Comparison of ENCODE assay signal across 20 cellular contexts in genomic region chr9:14207352-14207995, GRCh38.
DNase-seq lines count a peak whose midpoint lies in the region; ATAC-seq and TF ChIP-seq lines count a peak whose summit lies in the region.
"Had no signal": no experiment of that assay in that cellular context is flagged by ENCODE, and none has a peak within 500 bp of the region (broad histone marks: within the 10 kb centered on the region; RNA-seq: fewer than 3 reads in every experiment).

No MANE protein-coding gene starts in this region.

- H3K4me3 Mint-ChIP-seq in MCF 10A (ENCODE audit: unreplicated experiment) (no peak overlapping the region), WTC11 (no peak overlapping the region)
- H3K4me3 Mint-ChIP-seq: activated naive CD8-positive, alpha-beta T cell treated with anti-CD3 and anti-CD28 coated beads for 36 hours; activated T-helper 1 cell treated with anti-CD3 and anti-CD28 coated beads, Interleukin-12 subunit alpha, Interleukin-12 subunit beta, Interleukin-2, Interleukin-4 antibody, amounts not matched to agents 30 ng/mL and 10 ng/mL and 1 ng/mL, durations not matched to agents 14 hours and 24 hours and 36 hours; memory B cell; nephron progenitor cell had no signal

- POLR2A ChIA-PET in MCF 10A (lab: Yijun Ruan, JAX): interaction anchor here (1.3 to 1.5 kb wide), 2 partner anchors 9 to 15 kb away, joined by 4 read pairs; no protein-coding TSS in a partner anchor
- POLR2A ChIA-PET in WTC11 (lab: Charles Lee): no interaction called here

- H3K9me3 ChIP-seq in breast epithelium (no peaks in the 10 kb centered on the region), psoas muscle (no peaks in the 10 kb centered on the region)
- H3K9me3 ChIP-seq: BE2C, colonic mucosa, prostate gland had no signal

- ATAC-seq in WTC11 (no peak), psoas muscle (peak in 3 of 4 donors; percentile 30 to 32 (median 31)), HG02571 (IDR thresholded peaks at IDR 0.05; ENCODE audit: unreplicated experiment) (no peak)

- H3K4me1 Mint-ChIP-seq in MCF 10A (ENCODE audit: insufficient read depth, unreplicated experiment) (peaks cover 40% of the 10 kb centered on the region), WTC11 (peaks cover 30% of the 10 kb centered on the region)
- H3K4me1 Mint-ChIP-seq: activated naive CD8-positive, alpha-beta T cell treated with anti-CD3 and anti-CD28 coated beads for 36 hours; memory B cell had no signal

- in situ Hi-C loops in KBM-7 (cut with MboI; ENCODE audit: low pct_unique_long_range_greater_than_20kb, low sequenced_read_pairs): no loop called here

- H3K4me3 ChIP-seq in breast epithelium (no peak overlapping the region), psoas muscle (no peak overlapping the region)
- H3K4me3 ChIP-seq: colonic mucosa, prostate gland had no signal

- no peak for DNase-seq in MCF 10A (ENCODE audit: unreplicated experiment)
- no peak for DNase-seq in breast epithelium (ENCODE audit: low spot score in 2 of 2)
- peak; percentile 25 for DNase-seq in KBM-7
- DNase-seq in WTC11 (ENCODE audit: low spot score): no peak
- DNase-seq in psoas muscle: no peak
- no peak for DNase-seq in activated CD4-positive, CD25-positive, alpha-beta regulatory T cell (lab: John Stamatoyannopoulos, UW)
- no peak for DNase-seq in DMS79 (lab: John Stamatoyannopoulos, UW)
- DNase-seq: activated naive CD8-positive, alpha-beta T cell treated with anti-CD3 and anti-CD28 coated beads for 36 hours; BE2C; colonic mucosa; DMS 273 treated with DMSO at 0.1 percent for 48 hours; islet precursor cell; NCI-H1417 treated with DMSO at 0.1 percent for 48 hours; nephron progenitor cell; stimulated activated CD8-positive, alpha-beta memory T cell treated with anti-CD3 and anti-CD28 coated beads, Interleukin-4, amount 100 ng/mL, for 48 hours; T-helper 9 cell had no signal

- no peak for TF ChIP-seq POLR2A in breast epithelium (IDR thresholded peaks at IDR 0.05)

- peak overlapping the region; percentile 46 for H3K27ac Mint-ChIP-seq in MCF 10A (ENCODE audit: low read depth, unreplicated experiment)
- peak overlapping the region; percentile 16; the same call in 1 of the 2 replicates for H3K27ac Mint-ChIP-seq in WTC11
- H3K27ac Mint-ChIP-seq: activated naive CD8-positive, alpha-beta T cell treated with anti-CD3 and anti-CD28 coated beads for 36 hours; activated T-helper 1 cell treated with anti-CD3 and anti-CD28 coated beads, Interleukin-12 subunit alpha, Interleukin-12 subunit beta, Interleukin-2, Interleukin-4 antibody, amounts not matched to agents 30 ng/mL and 10 ng/mL and 1 ng/mL, durations not matched to agents 14 hours and 24 hours and 36 hours; memory B cell; nephron progenitor cell had no signal

- 32 to 42% (median 33%) methylated on average over 6 of the region's 6 CpGs for WGBS in psoas muscle, 3 donors

- H3K4me1 ChIP-seq in breast epithelium (peaks cover 0 to 10% of the 10 kb centered on the region in 2 donors), psoas muscle (peaks cover 79% of the 10 kb centered on the region)
- H3K4me1 ChIP-seq: colonic mucosa, prostate gland had no signal

- no peaks in the 10 kb centered on the region for H3K9me3 Mint-ChIP-seq in MCF 10A (ENCODE audit: unreplicated experiment)
- H3K9me3 Mint-ChIP-seq in WTC11: no peaks in the 10 kb centered on the region
- H3K9me3 Mint-ChIP-seq: activated naive CD8-positive, alpha-beta T cell treated with anti-CD3 and anti-CD28 coated beads for 36 hours; activated T-helper 1 cell treated with anti-CD3 and anti-CD28 coated beads, Interleukin-12 subunit alpha, Interleukin-12 subunit beta, Interleukin-2, Interleukin-4 antibody, amounts not matched to agents 30 ng/mL and 10 ng/mL and 1 ng/mL, durations not matched to agents 14 hours and 24 hours and 36 hours; memory B cell; nephron progenitor cell had no signal

- CTCF ChIA-PET in MCF 10A (lab: Yijun Ruan, JAX) (interaction anchor here (0.6 to 0.8 kb wide), 2 partner anchors 14 to 111 kb away, joined by 3 read pairs; no protein-coding TSS in a partner anchor), WTC11 (lab: Charles Lee) (no interaction called here)

- H3K36me3 ChIP-seq in breast epithelium: no peaks in the 10 kb centered on the region
- no peaks in the 10 kb centered on the region for H3K36me3 ChIP-seq in psoas muscle (ENCODE audit: insufficient read depth in 1 of 2, low read depth in 1 of 2)
- H3K36me3 ChIP-seq: BE2C, colonic mucosa, prostate gland had no signal

- peaks cover 28% of the 10 kb centered on the region for H3K36me3 Mint-ChIP-seq in MCF 10A (ENCODE audit: insufficient read depth, unreplicated experiment)
- no peaks in the 10 kb centered on the region; the same call in 1 of the 2 replicates for H3K36me3 Mint-ChIP-seq in WTC11
- H3K36me3 Mint-ChIP-seq: activated naive CD8-positive, alpha-beta T cell treated with anti-CD3 and anti-CD28 coated beads for 36 hours; memory B cell had no signal

- TF ChIP-seq CTCF in MCF 10A (IDR thresholded peaks at IDR 0.05; ENCODE audit: unreplicated experiment): no peak
- no peak for TF ChIP-seq CTCF in breast epithelium (IDR thresholded peaks at IDR 0.05)
- no peak for TF ChIP-seq CTCF in WTC11 (IDR thresholded peaks at IDR 0.05)
- no peak for TF ChIP-seq CTCF in psoas muscle (IDR thresholded peaks at IDR 0.05)

- no peak overlapping the region for H3K27ac ChIP-seq in breast epithelium
- H3K27ac ChIP-seq in psoas muscle: peak overlapping the region; percentile 30
- H3K27ac ChIP-seq: colonic mucosa, prostate gland had no signal

- H3K27me3 ChIP-seq in breast epithelium (no peaks in the 10 kb centered on the region), psoas muscle (ENCODE audit: insufficient read depth in 3 of 3, low read length in 2 of 3) (no peaks in the 10 kb centered on the region)
- H3K27me3 ChIP-seq: BE2C, colonic mucosa had no signal

- intact Hi-C loops in MCF 10A (cut with micrococcal nuclease): no loop called here
- intact Hi-C loops in breast epithelium (cut with DNase I; ENCODE audit: low total_unique reads): no loop called here
- intact Hi-C loops in psoas muscle (cut with DNase I): no loop called here

- BruUV-seq in MCF 10A (replicated peaks; lab: Mats Ljungman, UMichigan): no TSS peak

- H3K27me3 Mint-ChIP-seq in MCF 10A (ENCODE audit: insufficient read depth, unreplicated experiment) (no peaks in the 10 kb centered on the region), WTC11 (ENCODE audit: low read depth) (no peaks in the 10 kb centered on the region)
- H3K27me3 Mint-ChIP-seq: memory B cell had no signal

TF ChIP-seq in WTC11, 78 proteins besides CTCF, POLR2A, EP300 and RAD21:
- TF ChIP-seq NR3C1 (CRISPR knock-in tag; conservative IDR thresholded peaks at IDR 0.05; ENCODE audit: low read depth): no peak
- TF ChIP-seq CREB1 (CRISPR knock-in tag; IDR thresholded peaks at IDR 0.05): no peak
- no peak for TF ChIP-seq HMGXB4 (CRISPR knock-in tag; IDR thresholded peaks at IDR 0.05)
TF ChIP-seq in WTC11: peak in this region for 0.

Comparison
In these comparisons a context has a peak if more than half of its experiments do, and no peak if none do; other contexts are left out.
1. ATAC-seq: peak in psoas muscle (3 of 4); none in WTC11 (single experiment) and HG02571 (single experiment).